In genomic region chr2:98385050-98385699, GRCh38 we compare ENCODE assay signal across 8 cellular contexts. TPM values are rescaled to one million over a fixed set of nuclear protein-coding genes. Genes with fewer than 3 reads are reported as not detected.
A peak's percentile ranks its signal among the peaks of the same experiment; 100 is the strongest.
DNase-seq lines count a peak whose midpoint lies in the region; ATAC-seq, FAIRE-seq and TF ChIP-seq lines count a peak whose summit lies in the region.

No MANE protein-coding gene starts in this region.

- no peak for FAIRE-seq in bronchial epithelial cell (lab: Jason Lieb, UNC)

- no peak for ATAC-seq in HG03139 (IDR thresholded peaks at IDR 0.05; ENCODE audit: unreplicated experiment)

- H3K4me3 ChIP-seq in HEK293 (ENCODE audit: low read depth, low read length) (no peak overlapping the region), WI38 (ENCODE audit: low read depth, low read length) (no peak overlapping the region), bronchial epithelial cell (ENCODE audit: low read depth, low read length) (no peak overlapping the region)

- H3K36me3 ChIP-seq in HEK293 (ENCODE audit: control insufficient read depth in 2 of 2, insufficient read depth in 1 of 2, low read length in 2 of 2) (no peaks in the 10 kb centered on the region), bronchial epithelial cell (ENCODE audit: control insufficient read depth, insufficient read depth, low read length) (no peaks in the 10 kb centered on the region)

- CTCF ChIA-PET in HEK293 (lab: Yijun Ruan, JAX) = interaction anchor here (0.5 to 4.8 kb wide), 26 partner anchors 11 to 794 kb away, joined by 3 to 46 read pairs (median 3); no protein-coding TSS in a partner anchor

- TF ChIP-seq CTCF in HEK293 (tag by site-specific recombination; IDR thresholded peaks at IDR 0.05) = peak; percentile 86
- peak; percentile 100 for TF ChIP-seq CTCF in WI38 (IDR thresholded peaks at IDR 0.05; ENCODE audit: low read depth, low read length)
- peak; percentile 98 for TF ChIP-seq CTCF in bronchial epithelial cell (IDR thresholded peaks at IDR 0.05; ENCODE audit: insufficient read depth, low read length, severe bottlenecking)

- H3K27me3 ChIP-seq in bronchial epithelial cell (ENCODE audit: control insufficient read depth, insufficient read depth, low read length) = peaks cover 5% of the 10 kb centered on the region

- POLR2A ChIA-PET in HEK293 (lab: Yijun Ruan, JAX) = no interaction called here

- no peaks in the 10 kb centered on the region for H3K9me3 ChIP-seq in HEK293 (ENCODE audit: control insufficient read depth, insufficient read depth, low read depth, low read length)

- peak; percentile 38 for DNase-seq in CMK (ENCODE audit: low read depth)
- DNase-seq in NCI-H2196 treated with DMSO at 0.1 percent for 48 hours (lab: John Stamatoyannopoulos, UW; ENCODE audit: unreplicated experiment) = peak; percentile 66
- DNase-seq in bronchial epithelial cell (ENCODE audit: low read depth) = peak; percentile 61
- peak; percentile 71 for DNase-seq in iris pigment epithelial cell (ENCODE audit: low read depth)
- peak; percentile 82 for DNase-seq in stimulated activated CD4-positive, alpha-beta T cell treated with anti-CD3 and anti-CD28 coated beads, Interleukin-15, amount 100 ng/mL, for 24 hours

- H3K4me1 ChIP-seq in HEK293 (ENCODE audit: control insufficient read depth, insufficient read depth, low read length) = no peaks in the 10 kb centered on the region

- H3K27ac ChIP-seq in HEK293 (ENCODE audit: extremely low read depth, low read depth, low read length) = no peak overlapping the region

TF ChIP-seq in HEK293, 187 proteins besides CTCF, POLR2A, EP300 and RAD21:
- TF ChIP-seq ZNF660 (tag by site-specific recombination; IDR thresholded peaks at IDR 0.05) = peak; percentile 44; the same call in 1 of the 2 replicates
- no peak for TF ChIP-seq ZNF830 (tag by site-specific recombination; IDR thresholded peaks at IDR 0.05; ENCODE audit: low read depth)
- TF ChIP-seq ZNF2 (tag by site-specific recombination; IDR thresholded peaks at IDR 0.05) = peak; percentile 66; the same call in 1 of the 2 replicates
- no peak for TF ChIP-seq SP7 (tag by site-specific recombination; IDR thresholded peaks at IDR 0.05)
- TF ChIP-seq ZIC2 (tag by site-specific recombination; IDR thresholded peaks at IDR 0.05) = no peak
- TF ChIP-seq ZNF654 (tag by site-specific recombination; IDR thresholded peaks at IDR 0.05; ENCODE audit: low read depth) = peak; percentile 87
- no peak for TF ChIP-seq ZNF366 (tag by site-specific recombination; conservative IDR thresholded peaks at IDR 0.05)
- TF ChIP-seq ZNF707 (tag by site-specific recombination; IDR thresholded peaks at IDR 0.05) = no peak
- TF ChIP-seq ZNF529 (tag by site-specific recombination; IDR thresholded peaks at IDR 0.05; ENCODE audit: insufficient replicate concordance) = no peak
- no peak for TF ChIP-seq ZBTB8A (tag by site-specific recombination; IDR thresholded peaks at IDR 0.05)

RNA-seq across cellular contexts. Expression of gene CNGA3, which starts 38.9 kb away (rescaled TPM):
- under 0.01 TPM in 1 of 2 replicates, not detected in the other for total RNA-seq in bronchial epithelial cell

RNA-seq across cellular contexts. Expression of gene INPP4A, which starts 59.5 kb away (rescaled TPM):
- 18.2 and 23.8 TPM in 2 replicates for total RNA-seq in bronchial epithelial cell
